Comparison of ENCODE assay signal across 8 cellular contexts in genomic region chr2:64727013-64727767, GRCh38.
DNase-seq lines count a peak whose midpoint lies in the region; ATAC-seq and TF ChIP-seq lines count a peak whose summit lies in the region.
"Had no signal": no experiment of that assay in that cellular context is flagged by ENCODE, and none has a peak within 500 bp of the region (broad histone marks: within the 10 kb centered on the region; RNA-seq: fewer than 3 reads in every experiment).

No MANE protein-coding gene starts in this region.

- peak overlapping the region; percentile 9 to 61 for H3K18ac ChIP-seq in mesenchymal stem cell (ENCODE audit: low read depth in 1 of 2, low read length in 2 of 2)

- POLR2A ChIA-PET in OCI-LY7 (lab: Charles Lee), result interaction anchor here (0.6 to 7.1 kb wide), 24 partner anchors 9 to 662 kb away, joined by 3 to 146 read pairs (median 8); partner anchors contain the start of gene SERTAD2

- H3K36me3 ChIP-seq in OCI-LY7 (ENCODE audit: insufficient read depth, low read length) (peaks cover 15% of the 10 kb centered on the region), mesenchymal stem cell (ENCODE audit: control insufficient read depth in 1 of 2, insufficient read depth in 2 of 2, low read depth in 1 of 2, low read length in 2 of 2) (peaks cover 0 to 29% of the 10 kb centered on the region in 2 experiments)

- no peak for TF ChIP-seq CTCF in OCI-LY7 (conservative IDR thresholded peaks at IDR 0.05; ENCODE audit: low read length)

- H3K9me3 ChIP-seq in OCI-LY7 (ENCODE audit: low read length) (no peaks in the 10 kb centered on the region), mesenchymal stem cell (ENCODE audit: control insufficient read depth, low read length) (no peaks in the 10 kb centered on the region)

- CTCF ChIA-PET in OCI-LY7 (lab: Charles Lee; ENCODE audit: unreplicated experiment), result interaction anchor here (0.8 to 1.9 kb wide), 9 partner anchors 13 to 78 kb away, joined by 3 to 12 read pairs (median 4); partner anchors contain the start of gene SERTAD2

- peak overlapping the region; percentile 15 for H2BK120ac ChIP-seq in mesenchymal stem cell (ENCODE audit: low read depth, low read length)

- peak; percentile 89 for ATAC-seq in GM19023 (IDR thresholded peaks at IDR 0.05; ENCODE audit: unreplicated experiment)
- ATAC-seq in HG02852 (IDR thresholded peaks at IDR 0.05; ENCODE audit: unreplicated experiment), result peak; percentile 87

- no peaks in the 10 kb centered on the region for H3K27me3 ChIP-seq in mesenchymal stem cell (ENCODE audit: control insufficient read depth in 1 of 2, insufficient read depth in 1 of 2, low read length in 2 of 2)

- H2AFZ ChIP-seq in OCI-LY7 (ENCODE audit: low read length) (peak overlapping the region; percentile 43; the same call in 1 of the 2 replicates), mesenchymal stem cell (ENCODE audit: low read depth, low read length) (no peak overlapping the region)

- intact Hi-C loops in OCI-LY7 (cut with micrococcal nuclease; ENCODE audit: unreplicated experiment), result loop anchor here (1.0 to 2.0 kb wide), 4 partner anchors 18 to 69 kb away; no protein-coding TSS in a partner anchor

- peak overlapping the region; percentile 61 for H3K4me3 ChIP-seq in OCI-LY7 (ENCODE audit: low read depth, low read length, poor library complexity, severe bottlenecking)
- H3K4me3 ChIP-seq in mesenchymal stem cell (ENCODE audit: insufficient read depth in 1 of 2, low read depth in 1 of 2, low read length in 2 of 2), result no peak overlapping the region
- H3K4me3 ChIP-seq: SK-N-MC had no signal

- DNase-seq in OCI-LY7 (ENCODE audit: low spot score) (peak; percentile 89), mesenchymal stem cell (no peak), LoVo (ENCODE audit: low spot score) (no peak), EL (no peak)
- DNase-seq in activated CD8-positive, alpha-beta memory T cell treated with anti-CD3 and anti-CD28 coated beads, Interleukin-2, amount 50 U/mL, for 4 hours, result no peak

- no peak overlapping the region for H3K23ac ChIP-seq in mesenchymal stem cell (ENCODE audit: low read length in 2 of 2)

- no TSS peak for BruUV-seq in OCI-LY7 (replicated peaks; lab: Mats Ljungman, UMichigan)

- WGBS in mesenchymal stem cell, result 61% methylated on average over 2 of the region's 3 CpGs

- no peak overlapping the region for H2BK15ac ChIP-seq in mesenchymal stem cell (ENCODE audit: low read depth, poor library complexity, severe bottlenecking)

- no peak overlapping the region for H2AK5ac ChIP-seq in mesenchymal stem cell (ENCODE audit: low read length, severe bottlenecking)

- H2BK12ac ChIP-seq in mesenchymal stem cell (ENCODE audit: low read length in 2 of 2), result peak overlapping the region; percentile 37 to 54

- no peak overlapping the region for H4K91ac ChIP-seq in mesenchymal stem cell (ENCODE audit: low read length)

- no peak overlapping the region for H2BK5ac ChIP-seq in mesenchymal stem cell (ENCODE audit: low read depth, low read length, poor library complexity, severe bottlenecking)

- H4K20me1 ChIP-seq in OCI-LY7 (ENCODE audit: insufficient read depth, low read length), result no peaks in the 10 kb centered on the region

- H3K9ac ChIP-seq in mesenchymal stem cell (ENCODE audit: low read length), result no peak overlapping the region

- H3K4me2 ChIP-seq in OCI-LY7 (ENCODE audit: low read length) (peak overlapping the region; percentile 87), mesenchymal stem cell (ENCODE audit: low read length, poor library complexity, severe bottlenecking) (no peak overlapping the region)

- H3K79me2 ChIP-seq in OCI-LY7 (ENCODE audit: insufficient read depth, low read depth, low read length), result peaks cover 72% of the 10 kb centered on the region

- peak overlapping the region; percentile 97 for H3K27ac ChIP-seq in OCI-LY7 (ENCODE audit: low read depth, low read length, poor library complexity, severe bottlenecking)
- no peak overlapping the region for H3K27ac ChIP-seq in mesenchymal stem cell (ENCODE audit: low read length, poor library complexity, severe bottlenecking)
- H3K27ac ChIP-seq: SK-N-MC had no signal

- no peak overlapping the region for H3K14ac ChIP-seq in mesenchymal stem cell (ENCODE audit: low read length in 2 of 2)

- no peak overlapping the region for H3K4ac ChIP-seq in mesenchymal stem cell (ENCODE audit: low read depth in 1 of 2, low read length in 2 of 2)

- no peak overlapping the region for H4K8ac ChIP-seq in mesenchymal stem cell (ENCODE audit: low read length)

- H3K79me1 ChIP-seq in mesenchymal stem cell (replicated peaks; ENCODE audit: low read length, poor library complexity, severe bottlenecking), result peaks cover 17% of the 10 kb centered on the region

- H3K4me1 ChIP-seq in OCI-LY7 (ENCODE audit: insufficient read depth, low read length, poor library complexity, severe bottlenecking), result peaks cover 73% of the 10 kb centered on the region
- H3K4me1 ChIP-seq in mesenchymal stem cell (ENCODE audit: control insufficient read depth, insufficient read depth, low read depth, low read length), result peaks cover 6% of the 10 kb centered on the region

- H3K9me2 ChIP-seq in OCI-LY7 (ENCODE audit: insufficient read depth, low read length), result no peaks in the 10 kb centered on the region
